Comparison of ENCODE assay signal across 5 cellular contexts in genomic region chr11:65569164-65569972, GRCh38. TPM values are rescaled to one million over a fixed set of nuclear protein-coding genes. Genes with fewer than 3 reads are reported as not detected.
DNase-seq lines count a peak whose midpoint lies in the region; ATAC-seq and TF ChIP-seq lines count a peak whose summit lies in the region.

No MANE protein-coding gene starts in this region.

- no peaks in the 10 kb centered on the region for H3K9me3 Mint-ChIP-seq in HFFc6
- H3K9me3 Mint-ChIP-seq in activated T-helper 17 cell treated with anti-CD3 and anti-CD28 coated beads, Interleukin-2, amount 50 U/mL, for 72 hours, result no peaks in the 10 kb centered on the region
- no peaks in the 10 kb centered on the region for H3K9me3 Mint-ChIP-seq in memory B cell

- H3K36me3 Mint-ChIP-seq in HFFc6 (ENCODE audit: low read depth) (peaks cover 17% of the 10 kb centered on the region), memory B cell (peaks cover 6% of the 10 kb centered on the region)
- peaks cover 60% of the 10 kb centered on the region for H3K36me3 Mint-ChIP-seq in activated T-helper 17 cell treated with anti-CD3 and anti-CD28 coated beads, Interleukin-2, amount 50 U/mL, for 72 hours (ENCODE audit: low read depth)

- TF ChIP-seq CTCF in HFFc6 (IDR thresholded peaks at IDR 0.05), result no peak

- DNase-seq in HFFc6, result no peak
- no peak for DNase-seq in memory B cell (ENCODE audit: low spot score in 2 of 2)
- no peak for DNase-seq in midbrain (lab: John Stamatoyannopoulos, UW)
- no peak for DNase-seq in NCI-H187 (lab: John Stamatoyannopoulos, UW)

- H3K4me3 Mint-ChIP-seq in HFFc6 (peak overlapping the region; percentile 100), memory B cell (peak overlapping the region; percentile 99)
- H3K4me3 Mint-ChIP-seq in activated T-helper 17 cell treated with anti-CD3 and anti-CD28 coated beads, Interleukin-2, amount 50 U/mL, for 72 hours, result peak overlapping the region; percentile 94

- H3K4me1 Mint-ChIP-seq in HFFc6 (ENCODE audit: low read depth), result peaks cover 60% of the 10 kb centered on the region
- H3K4me1 Mint-ChIP-seq in activated T-helper 17 cell treated with anti-CD3 and anti-CD28 coated beads, Interleukin-2, amount 50 U/mL, for 72 hours, result peaks cover 28% of the 10 kb centered on the region
- H3K4me1 Mint-ChIP-seq in memory B cell, result peaks cover 43% of the 10 kb centered on the region

- H3K27ac Mint-ChIP-seq in HFFc6, result peak overlapping the region; percentile 96
- H3K27ac Mint-ChIP-seq in activated T-helper 17 cell treated with anti-CD3 and anti-CD28 coated beads, Interleukin-2, amount 50 U/mL, for 72 hours, result peak overlapping the region; percentile 94
- H3K27ac Mint-ChIP-seq in memory B cell, result peak overlapping the region; percentile 94

- peaks cover 12% of the 10 kb centered on the region for H3K27me3 Mint-ChIP-seq in HFFc6 (ENCODE audit: insufficient read depth)
- no peaks in the 10 kb centered on the region for H3K27me3 Mint-ChIP-seq in activated T-helper 17 cell treated with anti-CD3 and anti-CD28 coated beads, Interleukin-2, amount 50 U/mL, for 72 hours
- no peaks in the 10 kb centered on the region for H3K27me3 Mint-ChIP-seq in memory B cell

- ATAC-seq in activated T-helper 17 cell treated with anti-CD3 and anti-CD28 coated beads, Interleukin-2, amount 50 U/mL, for 72 hours (replicated peaks), result peak; percentile 28
- ATAC-seq in memory B cell (ENCODE audit: low read depth), result peak; percentile 23

RNA-seq across cellular contexts. Expression of gene ZNRD2, which starts 0.9 kb away (rescaled TPM):
- total RNA-seq in HFFc6 (2021; fragmentation: NEBNext Ultra II Directional; extraction: Animal tissue kit (Norgen Biotek cat#: 25700)), result 10 to 100 TPM; 57.7 to 72.0 (median 64.3) TPM
- 10 to 100 TPM; 30.3 to 49.4 TPM for total RNA-seq in activated T-helper 17 cell treated with anti-CD3 and anti-CD28 coated beads, Interleukin-2, amount 50 U/mL, for 72 hours

RNA-seq across cellular contexts. Expression of gene FAM89B, which starts 3.0 kb away (rescaled TPM):
- total RNA-seq in HFFc6 (2021; fragmentation: NEBNext Ultra II Directional; extraction: Animal tissue kit (Norgen Biotek cat#: 25700)), result 10 to 100 TPM; 40.9 to 52.8 (median 43.7) TPM
- 10 to 100 TPM; 39.0 to 42.2 TPM for total RNA-seq in activated T-helper 17 cell treated with anti-CD3 and anti-CD28 coated beads, Interleukin-2, amount 50 U/mL, for 72 hours

RNA-seq across cellular contexts. Expression of gene EHBP1L1, which starts 6.5 kb away (rescaled TPM):
- total RNA-seq in HFFc6 (2021; fragmentation: NEBNext Ultra II Directional; extraction: Animal tissue kit (Norgen Biotek cat#: 25700)), result 10 to 100 TPM; 47.5 to 69.3 (median 61.3) TPM
- total RNA-seq in activated T-helper 17 cell treated with anti-CD3 and anti-CD28 coated beads, Interleukin-2, amount 50 U/mL, for 72 hours, result 100 to 1,000 TPM; 126 to 167 TPM

RNA-seq across cellular contexts. Expression of gene LTBP3, which starts 11.2 kb away (rescaled TPM):
- 10 to 100 TPM; 64.0 to 78.1 (median 66.0) TPM for total RNA-seq in HFFc6 (2021; fragmentation: NEBNext Ultra II Directional; extraction: Animal tissue kit (Norgen Biotek cat#: 25700))
- 100 to 1,000 TPM in 1 of 2 donors, 10 to 100 TPM in 1; 54.3 to 124 TPM for total RNA-seq in activated T-helper 17 cell treated with anti-CD3 and anti-CD28 coated beads, Interleukin-2, amount 50 U/mL, for 72 hours

RNA-seq across cellular contexts. Expression of gene KCNK7, which starts 26.2 kb away (rescaled TPM):
- total RNA-seq in HFFc6 (2021; fragmentation: NEBNext Ultra II Directional; extraction: Animal tissue kit (Norgen Biotek cat#: 25700)), result under 1 TPM in 3 of 6 experiments, not detected in 3; 0.16 to 0.31 (median 0.30) TPM
- under 1 TPM; 0.52 to 0.79 TPM for total RNA-seq in activated T-helper 17 cell treated with anti-CD3 and anti-CD28 coated beads, Interleukin-2, amount 50 U/mL, for 72 hours
